21 cellular contexts compared by ENCODE assay signal in genomic region chr1:53073287-53073686, GRCh38. TPM values are rescaled to one million over a fixed set of nuclear protein-coding genes. Genes with fewer than 3 reads are reported as not detected.
DNase-seq lines count a peak whose midpoint lies in the region; TF ChIP-seq lines count a peak whose summit lies in the region.
"Had no signal": no experiment of that assay in that cellular context is flagged by ENCODE, and none has a peak within 500 bp of the region (broad histone marks: within the 10 kb centered on the region; RNA-seq: fewer than 3 reads in every experiment).

No MANE protein-coding gene starts in this region.

- no peak overlapping the region for H2AFZ ChIP-seq in mesenchymal stem cell (ENCODE audit: low read depth, low read length)

- no peak for TF ChIP-seq POLR2A in testis (IDR thresholded peaks at IDR 0.05)

- WGBS in mesenchymal stem cell: 95% methylated on average over 4 of the region's 7 CpGs
- WGBS in testis, 2 donors: 69 to 73% methylated on average over 7 of the region's 7 CpGs

- peak overlapping the region; percentile 47 for H3K9ac ChIP-seq in mesenchymal stem cell (ENCODE audit: low read length)

- H3K36me3 ChIP-seq in mesenchymal stem cell (ENCODE audit: control insufficient read depth in 1 of 2, insufficient read depth in 2 of 2, low read depth in 1 of 2, low read length in 2 of 2) (peaks cover 0 to 69% of the 10 kb centered on the region in 2 experiments), testis (ENCODE audit: low read depth, missing control alignments) (no peaks in the 10 kb centered on the region)

- no peak overlapping the region for H3K23ac ChIP-seq in mesenchymal stem cell (ENCODE audit: low read length in 2 of 2)

- H2BK5ac ChIP-seq in mesenchymal stem cell (ENCODE audit: low read depth, low read length, poor library complexity, severe bottlenecking): no peak overlapping the region

- H2AK5ac ChIP-seq in mesenchymal stem cell (ENCODE audit: low read length, severe bottlenecking): no peak overlapping the region

- H3K27ac ChIP-seq in mesenchymal stem cell (ENCODE audit: low read length, poor library complexity, severe bottlenecking): no peak overlapping the region
- H3K27ac ChIP-seq in testis: peak overlapping the region; percentile 68 to 72

- no peak for TF ChIP-seq CTCF in brain (conservative IDR thresholded peaks at IDR 0.05)
- TF ChIP-seq CTCF in testis (IDR thresholded peaks at IDR 0.05): no peak

- no peak overlapping the region for H2BK120ac ChIP-seq in mesenchymal stem cell (ENCODE audit: low read depth, low read length)

- H4K91ac ChIP-seq in mesenchymal stem cell (ENCODE audit: low read length): no peak overlapping the region

- H3K4me3 Mint-ChIP-seq in brain: no peak overlapping the region
- H3K4me3 Mint-ChIP-seq: CD8-positive, alpha-beta memory T cell; HFFc6; IgD-negative memory B cell had no signal

- no peak overlapping the region for H3K18ac ChIP-seq in mesenchymal stem cell (ENCODE audit: low read depth in 1 of 2, low read length in 2 of 2)

- no peak overlapping the region for H3K4me2 ChIP-seq in mesenchymal stem cell (ENCODE audit: low read length, poor library complexity, severe bottlenecking)

- H3K27me3 ChIP-seq in mesenchymal stem cell (ENCODE audit: control insufficient read depth in 1 of 2, insufficient read depth in 1 of 2, low read length in 2 of 2) (no peaks in the 10 kb centered on the region), testis (no peaks in the 10 kb centered on the region)

- H2BK12ac ChIP-seq in mesenchymal stem cell (ENCODE audit: low read length in 2 of 2): no peak overlapping the region

- H3K14ac ChIP-seq in mesenchymal stem cell (ENCODE audit: low read length in 2 of 2): no peak overlapping the region

- DNase-seq in NCI-H2171 treated with DMSO at 0.1 percent for 48 hours (lab: John Stamatoyannopoulos, UW): peak; percentile 21
- DNase-seq in NCI-H2171 (lab: John Stamatoyannopoulos, UW): no peak
- no peak for DNase-seq in mesenchymal stem cell
- no peak for DNase-seq in testis
- DNase-seq in retina: no peak
- no peak for DNase-seq in GM19240 (ENCODE audit: insufficient read length, low spot score)
- DNase-seq in NCI-H2196 treated with DMSO at 0.1 percent for 48 hours (lab: John Stamatoyannopoulos, UW; ENCODE audit: unreplicated experiment): no peak
- DNase-seq: 8988T; Calu3; CD8-positive, alpha-beta memory T cell; EL; GF-D8; HFFc6; MV-4-11; NCI-H1105 treated with DMSO at 0.1 percent for 48 hours; NCI-H2029 treated with DMSO at 0.1 percent for 48 hours; NCI-H446 treated with DMSO at 0.1 percent for 48 hours; NCI-H526 treated with DMSO at 0.1 percent for 48 hours had no signal

- H3K9me3 ChIP-seq in mesenchymal stem cell (ENCODE audit: control insufficient read depth, low read length) (no peaks in the 10 kb centered on the region), testis (no peaks in the 10 kb centered on the region)

- H3K36me3 Mint-ChIP-seq in brain: no peaks in the 10 kb centered on the region
- H3K36me3 Mint-ChIP-seq: CD8-positive, alpha-beta memory T cell; IgD-negative memory B cell had no signal

- peaks cover 10% of the 10 kb centered on the region for H3K4me1 Mint-ChIP-seq in brain

- peaks cover 0 to 3% (median 0%) of the 10 kb centered on the region in 5 experiments for H3K9me3 Mint-ChIP-seq in brain
- H3K9me3 Mint-ChIP-seq: HFFc6 had no signal

- H3K4me3 ChIP-seq in mesenchymal stem cell (ENCODE audit: insufficient read depth in 1 of 2, low read depth in 1 of 2, low read length in 2 of 2) (no peak overlapping the region), testis (no peak overlapping the region)

- no peaks in the 10 kb centered on the region for H3K4me1 ChIP-seq in mesenchymal stem cell (ENCODE audit: control insufficient read depth, insufficient read depth, low read depth, low read length)
- H3K4me1 ChIP-seq in testis: peaks cover 15% of the 10 kb centered on the region

- no peak overlapping the region for H4K8ac ChIP-seq in mesenchymal stem cell (ENCODE audit: low read length)

- no peaks in the 10 kb centered on the region for H3K79me1 ChIP-seq in mesenchymal stem cell (replicated peaks; ENCODE audit: low read length, poor library complexity, severe bottlenecking)

- peaks cover 8% of the 10 kb centered on the region for H3K27me3 Mint-ChIP-seq in brain
- H3K27me3 Mint-ChIP-seq: CD8-positive, alpha-beta memory T cell had no signal

- no peak overlapping the region for H3K4ac ChIP-seq in mesenchymal stem cell (ENCODE audit: low read depth in 1 of 2, low read length in 2 of 2)

- peak overlapping the region; percentile 30 for H2BK15ac ChIP-seq in mesenchymal stem cell (ENCODE audit: low read depth, poor library complexity, severe bottlenecking)

- intact Hi-C loops in testis (cut with DNase I; ENCODE audit: low total_unique reads): no loop called here

- peak overlapping the region in 3 of 5 experiments; percentile 20 to 90 (median 27) for H3K27ac Mint-ChIP-seq in brain
- H3K27ac Mint-ChIP-seq: CD8-positive, alpha-beta memory T cell; HFFc6 had no signal

RNA-seq across cellular contexts. Expression of gene PODN, which starts 11.3 kb away (rescaled TPM):
- polyA plus RNA-seq in brain (ENCODE audit: insufficient read depth, low read depth, low replicate concordance): 3.6 TPM
- 54.8 TPM for polyA plus RNA-seq in mesenchymal stem cell (2013, experiment 1 of 2)
- 53.6 TPM for polyA plus RNA-seq in mesenchymal stem cell (2013, experiment 2 of 2)
- 100 to 1,000 TPM in 1 of 2 donors, 10 to 100 TPM in 1; 87.5 to 104 TPM for total RNA-seq in testis
- polyA plus RNA-seq in testis (ENCODE audit: insufficient read depth, low read depth, low replicate concordance): 69.3 TPM
- total RNA-seq: Calu3; CD8-positive, alpha-beta memory T cell; M059J had no signal
- polyA plus RNA-seq: IgD-negative memory B cell had no signal

Comparison
In these comparisons a context has a peak if more than half of its experiments do, and no peak if none do; other contexts are left out.
1. RNA of gene PODN, which starts 11.3 kb away (polyA plus RNA-seq): 69.3 TPM in testis (single experiment); 3.6 TPM in brain (single experiment); every median in the first group is over 10 times any median in the second.